1 cellular context compared by ENCODE assay signal in the genomic region with DNA sequence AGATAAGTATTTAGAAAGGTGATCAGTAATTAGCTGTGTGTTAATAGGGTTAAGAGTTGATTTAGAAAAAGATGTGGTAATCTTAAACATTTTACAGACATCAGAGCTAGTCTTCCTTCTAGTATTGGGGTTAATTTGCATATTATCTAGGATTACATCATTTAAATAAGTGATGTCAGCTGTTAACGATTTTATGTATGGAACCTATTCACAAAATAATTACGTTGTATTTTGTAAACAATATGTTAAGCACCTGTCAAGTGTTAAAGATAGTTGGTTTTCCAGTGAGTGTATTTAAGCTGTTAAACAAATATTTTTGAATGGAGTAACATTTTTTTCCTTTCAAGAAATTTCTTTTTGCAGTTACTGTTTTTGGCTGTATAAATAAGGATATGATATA.
TF ChIP-seq lines count a peak whose summit lies in the region.

No MANE protein-coding gene starts in this region.

TF ChIP-seq in HCT116, 20 proteins besides CTCF, POLR2A, EP300 and RAD21 (continued from another document):
- TF ChIP-seq ATF3 (IDR thresholded peaks at IDR 0.05) (no peak), EZH2phosphoT487 (IDR thresholded peaks at IDR 0.05; ENCODE audit: borderline replicate concordance) (no peak), SRF (IDR thresholded peaks at IDR 0.05; ENCODE audit: low read depth) (no peak), CEBPB (IDR thresholded peaks at IDR 0.05; ENCODE audit: low read depth) (no peak), ZNF274 (IDR thresholded peaks at IDR 0.05; ENCODE audit: low read depth, low read length) (no peak), YY1 (IDR thresholded peaks at IDR 0.05; ENCODE audit: extremely low read depth, insufficient replicate concordance, low read depth, low read length) (no peak), ZFX (IDR thresholded peaks at IDR 0.05) (no peak), SIN3A (IDR thresholded peaks at IDR 0.05; ENCODE audit: low read depth) (no peak), CBX3 (IDR thresholded peaks at IDR 0.05; ENCODE audit: low read depth) (no peak), SP1 (IDR thresholded peaks at IDR 0.05; ENCODE audit: low read depth) (no peak), EGR1 (IDR thresholded peaks at IDR 0.05; ENCODE audit: low read depth) (no peak)
- TF ChIP-seq, protein P1, sequence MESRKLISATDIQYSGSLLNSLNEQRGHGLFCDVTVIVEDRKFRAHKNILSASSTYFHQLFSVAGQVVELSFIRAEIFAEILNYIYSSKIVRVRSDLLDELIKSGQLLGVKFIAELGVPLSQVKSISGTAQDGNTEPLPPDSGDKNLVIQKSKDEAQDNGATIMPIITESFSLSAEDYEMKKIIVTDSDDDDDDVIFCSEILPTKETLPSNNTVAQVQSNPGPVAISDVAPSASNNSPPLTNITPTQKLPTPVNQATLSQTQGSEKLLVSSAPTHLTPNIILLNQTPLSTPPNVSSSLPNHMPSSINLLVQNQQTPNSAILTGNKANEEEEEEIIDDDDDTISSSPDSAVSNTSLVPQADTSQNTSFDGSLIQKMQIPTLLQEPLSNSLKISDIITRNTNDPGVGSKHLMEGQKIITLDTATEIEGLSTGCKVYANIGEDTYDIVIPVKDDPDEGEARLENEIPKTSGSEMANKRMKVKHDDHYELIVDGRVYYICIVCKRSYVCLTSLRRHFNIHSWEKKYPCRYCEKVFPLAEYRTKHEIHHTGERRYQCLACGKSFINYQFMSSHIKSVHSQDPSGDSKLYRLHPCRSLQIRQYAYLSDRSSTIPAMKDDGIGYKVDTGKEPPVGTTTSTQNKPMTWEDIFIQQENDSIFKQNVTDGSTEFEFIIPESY (IDR thresholded peaks at IDR 0.05; ENCODE audit: extremely low read depth, insufficient replicate concordance, low read length), result no peak
- TF ChIP-seq, protein P2, sequence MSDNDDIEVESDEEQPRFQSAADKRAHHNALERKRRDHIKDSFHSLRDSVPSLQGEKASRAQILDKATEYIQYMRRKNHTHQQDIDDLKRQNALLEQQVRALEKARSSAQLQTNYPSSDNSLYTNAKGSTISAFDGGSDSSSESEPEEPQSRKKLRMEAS (IDR thresholded peaks at IDR 0.05), result no peak
